ENCODE assay signal across 8 cellular contexts in genomic region chr13:45341034-45341798, GRCh38. TPM values are rescaled to one million over a fixed set of nuclear protein-coding genes. Genes with fewer than 3 reads are reported as not detected.
DNase-seq lines count a peak whose midpoint lies in the region; ATAC-seq and TF ChIP-seq lines count a peak whose summit lies in the region.

Gene TPT1 (minus strand): TSS chr13:45341183. CDS start chr13:45341069, 114 bp downstream.

- no peaks in the 10 kb centered on the region for H3K27me3 ChIP-seq in BLaER1
- H3K27me3 ChIP-seq in left lung = no peaks in the 10 kb centered on the region

- no peak for TF ChIP-seq CTCF in left lung (IDR thresholded peaks at IDR 0.05)

- H3K9me3 ChIP-seq in BLaER1 = no peaks in the 10 kb centered on the region
- H3K9me3 ChIP-seq in left lung = no peaks in the 10 kb centered on the region

- H3K9ac ChIP-seq in BLaER1 = peak within 1 kb of the TSS; percentile 99

- H3K4me1 ChIP-seq in BLaER1 (peaks cover 48% of the 10 kb centered on the region), left lung (peaks cover 28 to 52% of the 10 kb centered on the region in 2 donors)

- ATAC-seq in GM19328 (IDR thresholded peaks at IDR 0.05; ENCODE audit: unreplicated experiment) = peak; percentile 91
- peak; percentile 82 for ATAC-seq in HG03520 (IDR thresholded peaks at IDR 0.05; ENCODE audit: unreplicated experiment)
- ATAC-seq in left lung = peak; percentile 92

- H3K4me3 ChIP-seq in BLaER1 (peak within 1 kb of the TSS; percentile 91), left lung (peak within 1 kb of the TSS; percentile 85 to 95)

- intact Hi-C loops in left lung (cut with DNase I) = no loop called here

- peak within 1 kb of the TSS; percentile 91 for H3K4me2 ChIP-seq in BLaER1

- peaks cover 45% of the 10 kb centered on the region for H4K20me1 ChIP-seq in BLaER1

- DNase-seq in NCI-H69 (lab: John Stamatoyannopoulos, UW) (peak; percentile 96), dedifferentiated amniotic fluid mesenchymal stem cell (ENCODE audit: extremely low spot score) (peak; percentile 97), left lung (peak; percentile 99 to 100)
- peak; percentile 100 for DNase-seq in activated CD4-positive, alpha-beta T cell treated with anti-CD3 and anti-CD28 coated beads, Interleukin-2, amount 50 U/mL, for 1 hour
- peak; percentile 98 to 99 for DNase-seq in stimulated activated CD4-positive, alpha-beta T cell treated with anti-CD3 and anti-CD28 coated beads, Interleukin-2, amount 100 ng/mL, for 48 hours

- H3K27ac ChIP-seq in BLaER1 = peak within 1 kb of the TSS; percentile 99
- peak within 1 kb of the TSS; percentile 100 for H3K27ac ChIP-seq in left lung

- H3K36me3 ChIP-seq in BLaER1 (peaks cover 58% of the 10 kb centered on the region), left lung (peaks cover 0 to 60% of the 10 kb centered on the region in 2 donors)

RNA-seq across cellular contexts. Expression of gene TPT1, which starts in this region (rescaled TPM):
- 1,000 to 10,000 TPM; 3,460 to 5,041 TPM for total RNA-seq in left lung

Comparison
In these comparisons a context has a peak if more than half of its experiments do, and no peak if none do; other contexts are left out.
1. Peak in every context shown above with its lines: DNase-seq, ATAC-seq, H3K4me3 ChIP-seq and H3K27ac ChIP-seq.